Comparison of ENCODE assay signal across 9 cellular contexts in the genomic region with DNA sequence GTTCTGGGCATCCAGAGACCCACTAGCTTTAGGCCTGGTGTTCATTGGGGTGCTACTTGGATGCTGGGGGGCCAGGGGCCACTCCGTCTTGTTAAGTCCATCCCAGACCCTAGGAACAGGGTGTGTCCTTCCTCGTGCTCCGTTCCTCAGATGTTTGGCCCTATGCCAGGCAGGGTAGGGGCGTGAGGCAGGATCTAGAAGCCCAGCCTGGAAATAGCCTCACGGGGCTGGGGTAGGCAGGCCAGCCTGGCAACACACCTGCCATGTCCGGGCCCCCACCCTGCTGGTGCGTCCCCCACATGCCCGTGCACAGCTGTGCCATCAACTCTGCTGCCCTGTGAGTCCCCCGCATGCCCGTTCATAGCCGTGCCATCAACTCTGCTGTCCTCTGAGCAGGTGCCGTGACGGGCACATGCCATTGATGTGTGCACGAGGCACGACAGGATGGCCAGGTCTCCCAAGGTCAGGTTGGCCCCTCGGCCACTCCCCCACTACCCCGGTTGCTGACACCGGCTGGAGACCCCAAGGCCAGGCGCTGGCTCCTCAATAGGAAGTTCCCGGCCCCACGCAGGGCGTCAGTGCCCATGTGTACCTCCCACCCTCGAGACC. TPM values are rescaled to one million over a fixed set of nuclear protein-coding genes. Genes with fewer than 3 reads are reported as not detected.
DNase-seq lines count a peak whose midpoint lies in the region; ATAC-seq lines count a peak whose summit lies in the region.
"Had no signal": no experiment of that assay in that cellular context is flagged by ENCODE, and none has a peak within 500 bp of the region (broad histone marks: within the 10 kb centered on the region; RNA-seq: fewer than 3 reads in every experiment).

No MANE protein-coding gene starts in this region.

- H3K27ac ChIP-seq in temporal lobe (ENCODE audit: low read depth, low read length): peak overlapping the region; percentile 72
- H3K27ac ChIP-seq: HL-60 had no signal

- peaks cover 36% of the 10 kb centered on the region for H3K36me3 ChIP-seq in adipocyte (ENCODE audit: control insufficient read depth, insufficient read depth, low read length, severe bottlenecking)

- DNase-seq in NCI-H2227 (lab: John Stamatoyannopoulos, UW; ENCODE audit: unreplicated experiment): peak; percentile 42
- DNase-seq in NCI-H2227 treated with DMSO at 0.1 percent for 48 hours (lab: John Stamatoyannopoulos, UW): no peak
- DNase-seq in adipocyte (ENCODE audit: low read depth): peak; percentile 19
- DNase-seq in left lobe of liver (ENCODE audit: low spot score): no peak
- DNase-seq in ecto neural progenitor cell (ENCODE audit: low spot score): no peak
- no peak for DNase-seq in Kasumi-1 (lab: John Stamatoyannopoulos, UW)

- no peak overlapping the region for H3K4me3 ChIP-seq in adipocyte (ENCODE audit: low read length)

- ATAC-seq in left lobe of liver: peak; percentile 2
- no peak for ATAC-seq in activated CD4-positive, CD25-positive, alpha-beta regulatory T cell treated with anti-CD3 and anti-CD28 coated beads, Interleukin-2, amount 50 U/mL, for 24 hours

- no peaks in the 10 kb centered on the region for H3K27me3 ChIP-seq in adipocyte (replicated peaks; ENCODE audit: control insufficient read depth, insufficient read depth, low read length)

- H3K4me1 ChIP-seq in adipocyte (ENCODE audit: control insufficient read depth, insufficient read depth, low read length): peaks cover 11% of the 10 kb centered on the region

- no peak overlapping the region for H3K9ac ChIP-seq in adipocyte (ENCODE audit: low read length)

- H3K9me3 ChIP-seq in adipocyte (ENCODE audit: control insufficient read depth, low read length): no peaks in the 10 kb centered on the region

RNA-seq across cellular contexts. Expression of gene GINS2, which starts 36.8 kb away (rescaled TPM):
- total RNA-seq in left lobe of liver (0.88 TPM), temporal lobe (3.4 TPM)

RNA-seq across cellular contexts. Expression of gene GSE1, which starts 38.8 kb away (rescaled TPM):
- total RNA-seq in left lobe of liver (38.3 TPM), temporal lobe (32.9 TPM)

Comparison
In these comparisons a context has a peak if more than half of its experiments do, and no peak if none do; other contexts are left out.
1. DNase-seq: peak in NCI-H2227 (single experiment) and adipocyte (single experiment); none in NCI-H2227 treated with DMSO at 0.1 percent for 48 hours (single experiment), left lobe of liver (single experiment), ecto neural progenitor cell (single experiment) and Kasumi-1 (0 of 2).